ENCODE assay signal across 8 cellular contexts in the genomic region with DNA sequence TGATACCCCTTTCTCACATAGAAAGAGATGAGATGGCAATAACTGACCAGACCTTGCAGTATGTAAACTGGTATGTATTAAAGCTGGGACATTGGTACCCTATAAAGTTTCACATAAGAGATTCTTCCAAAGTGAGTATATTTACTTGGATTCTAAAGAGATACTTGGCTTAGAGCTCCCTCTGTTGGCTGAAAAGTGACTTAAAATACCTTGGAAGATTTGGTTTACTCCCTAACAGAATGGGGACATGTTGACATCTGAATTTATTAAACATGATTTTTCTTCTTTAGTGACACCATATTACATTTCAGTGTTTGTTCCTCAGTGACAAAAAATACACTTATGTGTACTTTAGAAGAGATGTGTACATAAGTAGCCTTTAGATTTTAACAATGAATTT. TPM values are rescaled to one million over a fixed set of nuclear protein-coding genes. Genes with fewer than 3 reads are reported as not detected.
DNase-seq lines count a peak whose midpoint lies in the region; ATAC-seq and TF ChIP-seq lines count a peak whose summit lies in the region.

No MANE protein-coding gene starts in this region.

- no peak overlapping the region for H2BK5ac ChIP-seq in trophoblast cell (ENCODE audit: low read depth, low read length, poor library complexity)

- H3K9ac ChIP-seq in SK-N-MC (ENCODE audit: insufficient read length) = no peak overlapping the region
- no peak overlapping the region for H3K9ac ChIP-seq in fibroblast of lung (ENCODE audit: insufficient read depth, low read length)
- H3K9ac ChIP-seq in trophoblast cell (ENCODE audit: low read length) = no peak overlapping the region

- H3K4me3 Mint-ChIP-seq in natural killer cell = no peak overlapping the region
- no peak overlapping the region for H3K4me3 Mint-ChIP-seq in natural killer cell treated with Interleukin-12 subunit alpha and Interleukin-12 subunit beta and Interleukin-15 and Interleukin-18, amount 100 ng/mL, for 72 hours

- H2BK120ac ChIP-seq in trophoblast cell (ENCODE audit: insufficient read depth, low read length, poor library complexity) = no peak overlapping the region

- no peaks in the 10 kb centered on the region for H3K9me3 ChIP-seq in SK-N-MC (ENCODE audit: low read depth, low read length)
- H3K9me3 ChIP-seq in fibroblast of lung (ENCODE audit: control insufficient read depth, insufficient read depth, low read depth, low read length) = no peaks in the 10 kb centered on the region
- no peaks in the 10 kb centered on the region for H3K9me3 ChIP-seq in trophoblast cell (ENCODE audit: insufficient read depth, low read depth, low read length)

- peaks cover 0 to 6% of the 10 kb centered on the region in 2 donors for H3K27me3 Mint-ChIP-seq in natural killer cell (ENCODE audit: low read depth in 2 of 2)
- peaks cover 0 to 11% of the 10 kb centered on the region in 2 donors for H3K27me3 Mint-ChIP-seq in natural killer cell treated with Interleukin-12 subunit alpha and Interleukin-12 subunit beta and Interleukin-15 and Interleukin-18, amount 100 ng/mL, for 72 hours

- H2AK5ac ChIP-seq in trophoblast cell (ENCODE audit: low read length) = no peak overlapping the region

- no peaks in the 10 kb centered on the region for H3K4me1 Mint-ChIP-seq in natural killer cell
- no peaks in the 10 kb centered on the region for H3K4me1 Mint-ChIP-seq in natural killer cell treated with Interleukin-12 subunit alpha and Interleukin-12 subunit beta and Interleukin-15 and Interleukin-18, amount 100 ng/mL, for 72 hours (ENCODE audit: low read depth in 2 of 2)

- H4K12ac ChIP-seq in trophoblast cell (ENCODE audit: low read depth, low read length) = no peak overlapping the region

- no peaks in the 10 kb centered on the region for H4K20me1 ChIP-seq in fibroblast of lung (ENCODE audit: control insufficient read depth, extremely low read depth, insufficient read depth, low read length)

- H2AFZ ChIP-seq in fibroblast of lung (ENCODE audit: low read length) = no peak overlapping the region
- no peak overlapping the region for H2AFZ ChIP-seq in trophoblast cell (ENCODE audit: insufficient read depth, low read length, poor library complexity)

- no peaks in the 10 kb centered on the region for H3K27me3 ChIP-seq in fibroblast of lung (ENCODE audit: control insufficient read depth, insufficient read depth, low read length)
- H3K27me3 ChIP-seq in trophoblast cell (ENCODE audit: insufficient read depth, low read length) = no peaks in the 10 kb centered on the region

- DNase-seq in natural killer cell = no peak
- no peak for DNase-seq in natural killer cell treated with Interleukin-12 subunit alpha and Interleukin-12 subunit beta and Interleukin-15 and Interleukin-18, amount 100 ng/mL, for 72 hours (ENCODE audit: low spot score)
- peak; percentile 4 for DNase-seq in NCI-H1048 (lab: John Stamatoyannopoulos, UW)
- peak; percentile 69 for DNase-seq in SK-N-MC (ENCODE audit: low read depth, low spot score)
- DNase-seq in fibroblast of lung (ENCODE audit: low read depth in 2 of 2) = peak; percentile 50 to 80
- peak; percentile 3 to 83 for DNase-seq in trophoblast cell
- no peak for DNase-seq in activated gamma-delta T cell treated with Interleukin-2 at 50 U/mL for 16 hours
- DNase-seq in activated CD4-positive, CD25-positive, alpha-beta regulatory T cell (lab: John Stamatoyannopoulos, UW) = no peak

- H3K4me1 ChIP-seq in fibroblast of lung (ENCODE audit: control insufficient read depth, extremely low read depth, insufficient read depth, low read length) (no peaks in the 10 kb centered on the region), trophoblast cell (ENCODE audit: control insufficient read depth in 1 of 2, insufficient read depth in 2 of 2, low read length in 2 of 2) (no peaks in the 10 kb centered on the region)

- peak; percentile 62 for TF ChIP-seq CTCF in natural killer cell (IDR thresholded peaks at IDR 0.05)
- TF ChIP-seq CTCF in fibroblast of lung (conservative IDR thresholded peaks at IDR 0.05 in 1 of 2, IDR thresholded peaks at IDR 0.05 in 1 of 2; ENCODE audit: low read depth in 1 of 2, low read length in 2 of 2) = peak; percentile 14 to 42

- no peak overlapping the region for H3K23ac ChIP-seq in trophoblast cell (ENCODE audit: low read length)

- H3K4me3 ChIP-seq in SK-N-MC = no peak overlapping the region
- H3K4me3 ChIP-seq in fibroblast of lung (replicated peaks in 1 of 4; ENCODE audit: control extremely low read depth in 1 of 4, insufficient read depth in 1 of 4, low read depth in 3 of 4, low read length in 4 of 4) = no peak overlapping the region
- no peak overlapping the region for H3K4me3 ChIP-seq in trophoblast cell (ENCODE audit: low read depth, low read length)

- no peaks in the 10 kb centered on the region for H3K79me2 ChIP-seq in fibroblast of lung (ENCODE audit: control insufficient read depth, insufficient read depth, low read length)
- H3K79me2 ChIP-seq in trophoblast cell (ENCODE audit: control insufficient read depth, insufficient read depth, low read length, poor library complexity) = no peaks in the 10 kb centered on the region

- no peak overlapping the region for H3K18ac ChIP-seq in trophoblast cell (ENCODE audit: low read length)

- H3K9me3 Mint-ChIP-seq in natural killer cell = no peaks in the 10 kb centered on the region
- no peaks in the 10 kb centered on the region for H3K9me3 Mint-ChIP-seq in natural killer cell treated with Interleukin-12 subunit alpha and Interleukin-12 subunit beta and Interleukin-15 and Interleukin-18, amount 100 ng/mL, for 72 hours

- no peak overlapping the region for H3K14ac ChIP-seq in trophoblast cell (ENCODE audit: low read length)

- H4K91ac ChIP-seq in trophoblast cell (ENCODE audit: low read depth, low read length) = no peak overlapping the region

- ATAC-seq in natural killer cell = no peak
- no peak for ATAC-seq in natural killer cell treated with Interleukin-12 subunit alpha and Interleukin-12 subunit beta and Interleukin-15 and Interleukin-18, amount 100 ng/mL, for 72 hours

- no peaks in the 10 kb centered on the region for H3K79me1 ChIP-seq in trophoblast cell (ENCODE audit: low read length)

- H4K8ac ChIP-seq in trophoblast cell (ENCODE audit: low read depth, low read length) = no peak overlapping the region

- no peak overlapping the region for H3K27ac Mint-ChIP-seq in natural killer cell
- no peak overlapping the region for H3K27ac Mint-ChIP-seq in natural killer cell treated with Interleukin-12 subunit alpha and Interleukin-12 subunit beta and Interleukin-15 and Interleukin-18, amount 100 ng/mL, for 72 hours

- intact Hi-C loops in natural killer cell (cut with micrococcal nuclease) = no loop called here

- no peaks in the 10 kb centered on the region for H3K36me3 ChIP-seq in SK-N-MC (ENCODE audit: insufficient read depth, low read length)
- no peaks in the 10 kb centered on the region for H3K36me3 ChIP-seq in fibroblast of lung (ENCODE audit: control insufficient read depth, insufficient read depth, low read length)
- H3K36me3 ChIP-seq in trophoblast cell (ENCODE audit: control insufficient read depth in 1 of 2, insufficient read depth in 2 of 2, low read length in 2 of 2) = peaks cover 6 to 14% of the 10 kb centered on the region in 2 experiments

- H3K4me2 ChIP-seq in fibroblast of lung (ENCODE audit: extremely low read depth, insufficient read depth, low read length) (no peak overlapping the region), trophoblast cell (ENCODE audit: low read length) (no peak overlapping the region)

- no peak overlapping the region for H2BK12ac ChIP-seq in trophoblast cell (ENCODE audit: low read length)

- no peak overlapping the region for H3K27ac ChIP-seq in SK-N-MC
- H3K27ac ChIP-seq in fibroblast of lung (ENCODE audit: insufficient read depth, low read length) = no peak overlapping the region
- H3K27ac ChIP-seq in trophoblast cell (ENCODE audit: low read depth, low read length) = no peak overlapping the region

- H3K4ac ChIP-seq in trophoblast cell (ENCODE audit: low read depth, low read length) = no peak overlapping the region

- H3K36me3 Mint-ChIP-seq in natural killer cell = no peaks in the 10 kb centered on the region
- H3K36me3 Mint-ChIP-seq in natural killer cell treated with Interleukin-12 subunit alpha and Interleukin-12 subunit beta and Interleukin-15 and Interleukin-18, amount 100 ng/mL, for 72 hours = no peaks in the 10 kb centered on the region

RNA-seq across cellular contexts. Expression of a gene that starts 47.9 kb away (rescaled TPM):
- not detected for total RNA-seq in natural killer cell
- total RNA-seq in natural killer cell treated with Interleukin-12 subunit alpha and Interleukin-12 subunit beta and Interleukin-15 and Interleukin-18, amount 100 ng/mL, for 72 hours = not detected
- 15.4 and 23.8 TPM in 2 replicates for total RNA-seq in fibroblast of lung
- polyA plus RNA-seq in fibroblast of lung = 7.0 and 7.4 TPM in 2 replicates
- 8.5 and 8.8 TPM in 2 replicates for polyA plus RNA-seq in fibroblast of lung (2012)
- polyA minus RNA-seq in fibroblast of lung (ENCODE audit: low replicate concordance) = 4.3 TPM in 1 of 2 replicates, not detected in the other
- polyA plus RNA-seq in trophoblast cell (2013) = 0.11 and 0.21 TPM in 2 replicates

Comparison
In these comparisons a context has a peak if more than half of its experiments do, and no peak if none do; other contexts are left out.
1. DNase-seq: peak in NCI-H1048 (single experiment), SK-N-MC (single experiment), fibroblast of lung (2 of 2) and trophoblast cell (2 of 2); none in natural killer cell (single experiment), natural killer cell treated with Interleukin-12 subunit alpha and Interleukin-12 subunit beta and Interleukin-15 and Interleukin-18, amount 100 ng/mL, for 72 hours (single experiment), activated gamma-delta T cell treated with Interleukin-2 at 50 U/mL for 16 hours (single experiment) and activated CD4-positive, CD25-positive, alpha-beta regulatory T cell (0 of 4).
2. RNA of a gene that starts 47.9 kb away (total RNA-seq): 15.4 to 23.8 TPM in fibroblast of lung; not detected in natural killer cell and not detected in natural killer cell treated with Interleukin-12 subunit alpha and Interleukin-12 subunit beta and Interleukin-15 and Interleukin-18, amount 100 ng/mL, for 72 hours; every median in the first group is over 10 times any median in the second.